Comparison of ENCODE assay signal across 10 cellular contexts in genomic region chr3:165805834-165806561, GRCh38. TPM values are rescaled to one million over a fixed set of nuclear protein-coding genes. Genes with fewer than 3 reads are reported as not detected.
DNase-seq lines count a peak whose midpoint lies in the region; ATAC-seq, FAIRE-seq and TF ChIP-seq lines count a peak whose summit lies in the region.
"Had no signal": no experiment of that assay in that cellular context is flagged by ENCODE, and none has a peak within 500 bp of the region (broad histone marks: within the 10 kb centered on the region; RNA-seq: fewer than 3 reads in every experiment).

No MANE protein-coding gene starts in this region.

- POLR2A ChIA-PET in PC-3 (lab: Charles Lee; ENCODE audit: unreplicated experiment): no interaction called here

- no peaks in the 10 kb centered on the region for H3K79me2 ChIP-seq in PC-3 (ENCODE audit: low read length)

- peaks cover 2% of the 10 kb centered on the region for H3K9me3 Mint-ChIP-seq in activated naive CD8-positive, alpha-beta T cell treated with anti-CD3 and anti-CD28 coated beads for 36 hours

- no peaks in the 10 kb centered on the region for H3K9me3 ChIP-seq in PC-3 (ENCODE audit: low read length)
- H3K9me3 ChIP-seq in suprapubic skin: no peaks in the 10 kb centered on the region

- no peaks in the 10 kb centered on the region for H4K20me1 ChIP-seq in PC-3 (ENCODE audit: low read length)

- no TSS peak for BruUV-seq in PC-3 (replicated peaks; lab: Mats Ljungman, UMichigan)

- no peaks in the 10 kb centered on the region for H3K36me3 ChIP-seq in PC-3 (ENCODE audit: low read depth, low read length)
- no peaks in the 10 kb centered on the region for H3K36me3 ChIP-seq in suprapubic skin

- H3K9me2 ChIP-seq in PC-3 (replicated peaks; ENCODE audit: low read length): no peaks in the 10 kb centered on the region

- CTCF ChIA-PET in PC-3 (lab: Charles Lee): no interaction called here

- H3K4me3 Mint-ChIP-seq in activated naive CD8-positive, alpha-beta T cell treated with anti-CD3 and anti-CD28 coated beads for 36 hours: no peak overlapping the region

- H2AFZ ChIP-seq in PC-3 (ENCODE audit: low read length): peak overlapping the region; percentile 42

- H3K27ac Mint-ChIP-seq in activated naive CD8-positive, alpha-beta T cell treated with anti-CD3 and anti-CD28 coated beads for 36 hours: no peak overlapping the region

- H3F3A ChIP-seq in PC-3 (ENCODE audit: low read length, unreplicated experiment): no peaks in the 10 kb centered on the region

- H3K36me3 Mint-ChIP-seq in activated naive CD8-positive, alpha-beta T cell treated with anti-CD3 and anti-CD28 coated beads for 36 hours: no peaks in the 10 kb centered on the region

- peak overlapping the region; percentile 61 for H3K4me2 ChIP-seq in PC-3 (ENCODE audit: low read length)

- H3K4me1 ChIP-seq in PC-3 (ENCODE audit: insufficient read depth, low read length): no peaks in the 10 kb centered on the region
- no peaks in the 10 kb centered on the region for H3K4me1 ChIP-seq in suprapubic skin

- no peak for TF ChIP-seq POLR2A in suprapubic skin (IDR thresholded peaks at IDR 0.05)

- intact Hi-C loops in PC-3 (cut with micrococcal nuclease): no loop called here

- no peak for TF ChIP-seq CTCF in PC-3 (conservative IDR thresholded peaks at IDR 0.05; ENCODE audit: low read depth, low read length)
- TF ChIP-seq CTCF in suprapubic skin (IDR thresholded peaks at IDR 0.05): no peak
- TF ChIP-seq CTCF in D721Med (IDR thresholded peaks at IDR 0.05; ENCODE audit: insufficient read depth, missing control alignments): no peak

- ATAC-seq in GM19351 (IDR thresholded peaks at IDR 0.05; ENCODE audit: unreplicated experiment): peak; percentile 52
- peak; percentile 64 for ATAC-seq in HG02970 (IDR thresholded peaks at IDR 0.05; ENCODE audit: low FRiP score, unreplicated experiment)
- no peak for ATAC-seq in PC-3

- H3K9ac ChIP-seq in PC-3 (ENCODE audit: low read length): no peak overlapping the region

- FAIRE-seq in D721Med (lab: Jason Lieb, UNC): no peak

- WGBS in suprapubic skin: 58% methylated on average over 5 of the region's 5 CpGs

- DNase-seq in PC-3 (peak; percentile 7), suprapubic skin (ENCODE audit: low spot score in 2 of 2) (no peak), D721Med (ENCODE audit: insufficient read length, low spot score) (no peak), NCI-H2171 (lab: John Stamatoyannopoulos, UW) (no peak)
- no peak for DNase-seq in activated naive CD8-positive, alpha-beta T cell treated with anti-CD3 and anti-CD28 coated beads for 36 hours
- DNase-seq: NCI-H2171 treated with DMSO at 0.1 percent for 48 hours; stimulated activated CD4-positive, alpha-beta T cell treated with anti-CD3 and anti-CD28 coated beads, Interleukin-1b, Interleukin-23, amount 100 ng/mL, for 48 hours had no signal

- H3K27ac ChIP-seq in PC-3 (ENCODE audit: low read length) (no peak overlapping the region), suprapubic skin (no peak overlapping the region)
- H3K27ac ChIP-seq: coronary artery had no signal

- no peaks in the 10 kb centered on the region for H3K27me3 Mint-ChIP-seq in activated naive CD8-positive, alpha-beta T cell treated with anti-CD3 and anti-CD28 coated beads for 36 hours

- H3K4me3 ChIP-seq in PC-3 (ENCODE audit: low read length): peak overlapping the region; percentile 41
- peak overlapping the region; percentile 25 for H3K4me3 ChIP-seq in suprapubic skin
- H3K4me3 ChIP-seq: coronary artery had no signal

- H3K27me3 ChIP-seq in PC-3 (ENCODE audit: low read length) (no peaks in the 10 kb centered on the region), suprapubic skin (no peaks in the 10 kb centered on the region)

- no peaks in the 10 kb centered on the region for H3K4me1 Mint-ChIP-seq in activated naive CD8-positive, alpha-beta T cell treated with anti-CD3 and anti-CD28 coated beads for 36 hours

- no peak for TF ChIP-seq EP300 in suprapubic skin (IDR thresholded peaks at IDR 0.05)

RNA-seq across cellular contexts. Expression of gene BCHE, which starts 31.2 kb away (rescaled TPM):
- 0.18 TPM in 1 of 2 replicates, not detected in the other for total RNA-seq in PC-3 (2014; rRNA removed)
- 1 to 10 TPM; 4.6 to 6.4 (median 5.3) TPM for total RNA-seq in suprapubic skin
- total RNA-seq in activated naive CD8-positive, alpha-beta T cell treated with anti-CD3 and anti-CD28 coated beads for 36 hours: not detected
